Comparison of ENCODE assay signal across 17 cellular contexts in genomic region chr11:28140689-28141455, GRCh38. TPM values are rescaled to one million over a fixed set of nuclear protein-coding genes. Genes with fewer than 3 reads are reported as not detected.
DNase-seq lines count a peak whose midpoint lies in the region; ATAC-seq and TF ChIP-seq lines count a peak whose summit lies in the region.
"Had no signal": no experiment of that assay in that cellular context is flagged by ENCODE, and none has a peak within 500 bp of the region (broad histone marks: within the 10 kb centered on the region; RNA-seq: fewer than 3 reads in every experiment).

No MANE protein-coding gene starts in this region.

- peaks cover 21% of the 10 kb centered on the region for H3K9me3 Mint-ChIP-seq in CD8-positive, alpha-beta T cell

- intact Hi-C loops in CD8-positive, alpha-beta T cell (cut with DNase I, micrococcal nuclease), result no loop called here

- H3K4me1 ChIP-seq in CD8-positive, alpha-beta T cell (ENCODE audit: insufficient read depth, low read length), result no peaks in the 10 kb centered on the region
- H3K4me1 ChIP-seq: Peyer's patch had no signal

- no peak overlapping the region for H3K27ac ChIP-seq in RWPE1
- no peak overlapping the region for H3K27ac ChIP-seq in CD8-positive, alpha-beta T cell (ENCODE audit: low read depth, low read length)
- H3K27ac ChIP-seq: BLaER1, Peyer's patch, SJCRH30 had no signal

- peak; percentile 18 for DNase-seq in A172 (ENCODE audit: low spot score)
- DNase-seq in HT1080 (ENCODE audit: low read depth), result peak; percentile 20
- DNase-seq in RWPE1 (ENCODE audit: low spot score), result peak; percentile 76
- no peak for DNase-seq in CD8-positive, alpha-beta T cell
- no peak for DNase-seq in SHP77 (lab: John Stamatoyannopoulos, UW)
- DNase-seq: 8988T; CD8-positive, alpha-beta memory T cell; DMS79 treated with DMSO at 0.1 percent for 48 hours; NCI-H2081 treated with DMSO at 0.1 percent for 48 hours; NCI-H510A; NCI-H774; Peyer's patch had no signal

- peaks cover 29% of the 10 kb centered on the region for H3K36me3 Mint-ChIP-seq in CD8-positive, alpha-beta T cell

- H3K4me1 Mint-ChIP-seq in CD8-positive, alpha-beta T cell (ENCODE audit: low read depth), result peaks cover 2% of the 10 kb centered on the region

- POLR2A ChIA-PET in RWPE1 (lab: Yijun Ruan, JAX; ENCODE audit: low non-redundant PET), result interaction anchor here (0.5 kb wide), 1 partner anchor 34 kb away, joined by 4 read pairs; no protein-coding TSS in a partner anchor
- POLR2A ChIA-PET in CD8-positive, alpha-beta T cell (lab: Charles Lee), result no interaction called here

- H3K27me3 Mint-ChIP-seq in CD8-positive, alpha-beta T cell (ENCODE audit: low read depth), result no peaks in the 10 kb centered on the region
- H3K27me3 Mint-ChIP-seq: CD8-positive, alpha-beta memory T cell had no signal

- H3K4me3 Mint-ChIP-seq in CD8-positive, alpha-beta T cell, result no peak overlapping the region
- H3K4me3 Mint-ChIP-seq: CD8-positive, alpha-beta memory T cell had no signal

- no peak overlapping the region for H3K4me3 ChIP-seq in CD8-positive, alpha-beta T cell (ENCODE audit: low read depth, low read length)
- H3K4me3 ChIP-seq: BLaER1, Peyer's patch, SJCRH30 had no signal

- ATAC-seq in esophagus mucosa (peak; percentile 99), GM18870 (IDR thresholded peaks at IDR 0.05; ENCODE audit: unreplicated experiment) (no peak), HG02885 (IDR thresholded peaks at IDR 0.05; ENCODE audit: poor library complexity, unreplicated experiment) (no peak)
- no peak for ATAC-seq in CD8-positive, alpha-beta T cell

- CTCF ChIA-PET in RWPE1 (lab: Yijun Ruan, JAX), result interaction anchor here (0.7 kb wide), 3 partner anchors 13 to 75 kb away, joined by 3 read pairs; no protein-coding TSS in a partner anchor
- CTCF ChIA-PET in CD8-positive, alpha-beta T cell (lab: Charles Lee), result interaction anchor here (0.6 kb wide), 1 partner anchor 67 kb away, joined by 3 read pairs; no protein-coding TSS in a partner anchor

- H3K27ac Mint-ChIP-seq in CD8-positive, alpha-beta T cell, result no peak overlapping the region
- H3K27ac Mint-ChIP-seq: CD8-positive, alpha-beta memory T cell had no signal

- H3K36me3 ChIP-seq in CD8-positive, alpha-beta T cell (ENCODE audit: insufficient read depth, low read length), result no peaks in the 10 kb centered on the region
- H3K36me3 ChIP-seq: SJCRH30 had no signal

- TF ChIP-seq CTCF in RWPE1 (conservative IDR thresholded peaks at IDR 0.05; ENCODE audit: low read depth), result no peak
- no peak for TF ChIP-seq CTCF in CD8-positive, alpha-beta T cell (IDR thresholded peaks at IDR 0.05)

- H3K9me3 ChIP-seq in CD8-positive, alpha-beta T cell (ENCODE audit: low read length), result no peaks in the 10 kb centered on the region

- no peaks in the 10 kb centered on the region for H3K27me3 ChIP-seq in CD8-positive, alpha-beta T cell (ENCODE audit: insufficient read depth, low read length)
- H3K27me3 ChIP-seq: BLaER1, Peyer's patch, SJCRH30 had no signal

RNA-seq across cellular contexts. Expression of gene METTL15, which starts 32.7 kb away (rescaled TPM):
- total RNA-seq in A172 (2014; rRNA removed; shearing (Covaris generic)), result 16.9 and 21.2 TPM in 2 replicates
- 12.1 and 14.6 TPM in 2 replicates for total RNA-seq in HT1080 (2014; rRNA removed; shearing (Covaris generic))
- polyA plus RNA-seq in HT1080 (2015; cell fraction: cytosol; rRNA removed), result 10.3 and 14.5 TPM in 2 replicates
- polyA plus RNA-seq in HT1080 (2015; cell fraction: nucleus; rRNA removed), result 17.7 and 19.3 TPM in 2 replicates
- total RNA-seq in esophagus mucosa, result 9.5 TPM
- total RNA-seq in CD8-positive, alpha-beta T cell, result 1 to 10 TPM; 2.8 to 3.7 TPM

RNA-seq across cellular contexts. Expression of gene KIF18A, which starts 32.9 kb away (rescaled TPM):
- total RNA-seq in A172 (2014; rRNA removed; shearing (Covaris generic)), result 36.7 and 46.4 TPM in 2 replicates
- total RNA-seq in HT1080 (2014; rRNA removed; shearing (Covaris generic)), result 21.1 and 23.1 TPM in 2 replicates
- 13.1 and 14.8 TPM in 2 replicates for polyA plus RNA-seq in HT1080 (2015; cell fraction: cytosol; rRNA removed)
- 37.3 and 44.5 TPM in 2 replicates for polyA plus RNA-seq in HT1080 (2015; cell fraction: nucleus; rRNA removed)
- 5.4 TPM for total RNA-seq in esophagus mucosa
- total RNA-seq in CD8-positive, alpha-beta T cell, result 1 to 10 TPM; 1.5 to 2.6 TPM

Comparison
In these comparisons a context has a peak if more than half of its experiments do, and no peak if none do; other contexts are left out.
1. DNase-seq: peak in A172 (single experiment), HT1080 (single experiment) and RWPE1 (single experiment); none in CD8-positive, alpha-beta T cell (0 of 7) and SHP77 (0 of 2).